12 cellular contexts compared by ENCODE assay signal in the genomic region with DNA sequence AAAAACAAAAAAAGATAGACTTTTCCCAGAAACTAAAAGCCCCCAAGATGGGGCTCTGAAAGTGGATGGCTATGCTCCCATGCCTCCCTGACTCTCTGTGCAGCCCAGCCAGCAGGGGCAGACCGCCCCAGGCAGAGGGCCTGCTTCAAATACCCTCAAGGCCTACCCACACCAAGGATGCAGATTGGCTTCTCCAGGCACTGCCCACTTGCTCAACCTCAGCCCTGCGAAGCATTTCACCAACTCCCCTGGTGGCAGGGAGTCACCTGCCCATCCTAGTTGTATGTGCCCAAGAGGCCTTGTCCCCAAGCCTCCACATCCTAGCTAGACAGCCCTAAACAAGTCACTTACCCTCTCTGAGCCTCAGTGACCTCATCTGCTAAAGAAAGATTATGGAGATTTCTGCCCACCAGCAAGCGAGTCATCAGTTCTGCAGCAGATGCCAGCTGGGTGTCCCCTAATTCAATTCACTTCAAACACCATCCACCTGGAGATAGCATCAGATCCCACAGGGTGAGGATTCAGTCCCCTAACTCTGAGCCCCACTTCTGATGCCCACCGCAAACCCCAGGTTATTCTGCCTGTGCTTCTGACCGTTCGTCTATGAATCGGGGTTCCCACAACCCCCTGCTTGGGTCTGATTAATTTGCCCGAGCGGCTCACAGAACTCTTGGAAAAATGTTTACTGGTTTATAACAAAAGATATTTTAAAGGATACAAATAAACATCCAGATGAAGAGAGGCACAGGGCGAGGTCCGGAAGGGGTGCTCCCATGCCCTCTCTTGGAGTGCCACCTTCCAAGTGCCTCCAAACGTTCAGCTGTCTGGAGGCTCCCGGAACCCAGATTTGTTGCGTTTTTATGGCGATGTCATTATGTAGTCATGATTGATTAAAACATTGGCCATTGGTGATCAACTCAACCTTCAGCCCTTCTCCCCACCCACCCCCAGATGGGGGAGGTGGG. TPM values are rescaled to one million over a fixed set of nuclear protein-coding genes. Genes with fewer than 3 reads are reported as not detected.
DNase-seq lines count a peak whose midpoint lies in the region; ATAC-seq and TF ChIP-seq lines count a peak whose summit lies in the region.
"Had no signal": no experiment of that assay in that cellular context is flagged by ENCODE, and none has a peak within 500 bp of the region (broad histone marks: within the 10 kb centered on the region; RNA-seq: fewer than 3 reads in every experiment).

No MANE protein-coding gene starts in this region.

- H3K4me1 ChIP-seq in vagina, result peaks cover 23% of the 10 kb centered on the region

- no peaks in the 10 kb centered on the region for H3K9me3 Mint-ChIP-seq in activated naive CD4-positive, alpha-beta T cell treated with anti-CD3 and anti-CD28 coated beads for 36 hours
- no peaks in the 10 kb centered on the region for H3K9me3 Mint-ChIP-seq in activated CD8-positive, alpha-beta T cell treated with anti-CD3 and anti-CD28 coated beads for 36 hours
- H3K9me3 Mint-ChIP-seq in type B pancreatic cell, result no peaks in the 10 kb centered on the region

- intact Hi-C loops in activated naive CD4-positive, alpha-beta T cell treated with anti-CD3 and anti-CD28 coated beads for 36 hours (cut with micrococcal nuclease), result no loop called here
- intact Hi-C loops in activated CD8-positive, alpha-beta T cell treated with anti-CD3 and anti-CD28 coated beads for 36 hours (cut with micrococcal nuclease), result no loop called here
- intact Hi-C loops in vagina (cut with DNase I), result no loop called here

- peaks cover 41% of the 10 kb centered on the region for H3K4me1 Mint-ChIP-seq in activated naive CD4-positive, alpha-beta T cell treated with anti-CD3 and anti-CD28 coated beads for 36 hours (ENCODE audit: low read depth)
- peaks cover 44% of the 10 kb centered on the region for H3K4me1 Mint-ChIP-seq in activated CD8-positive, alpha-beta T cell treated with anti-CD3 and anti-CD28 coated beads for 36 hours (ENCODE audit: low read depth)
- H3K4me1 Mint-ChIP-seq in type B pancreatic cell (ENCODE audit: unreplicated experiment), result peaks cover 37% of the 10 kb centered on the region

- H3K27me3 ChIP-seq in vagina, result no peaks in the 10 kb centered on the region

- H3K36me3 Mint-ChIP-seq in activated naive CD4-positive, alpha-beta T cell treated with anti-CD3 and anti-CD28 coated beads for 36 hours (ENCODE audit: low read depth), result no peaks in the 10 kb centered on the region
- no peaks in the 10 kb centered on the region for H3K36me3 Mint-ChIP-seq in activated CD8-positive, alpha-beta T cell treated with anti-CD3 and anti-CD28 coated beads for 36 hours (ENCODE audit: low read depth)
- no peaks in the 10 kb centered on the region for H3K36me3 Mint-ChIP-seq in type B pancreatic cell

- POLR2A ChIA-PET in activated CD8-positive, alpha-beta T cell treated with anti-CD3 and anti-CD28 coated beads for 36 hours (lab: Charles Lee), result interaction anchor here (1.1 kb wide), 1 partner anchor 106 kb away, joined by 3 read pairs; no protein-coding TSS in a partner anchor

- H3K36me3 ChIP-seq in vagina, result no peaks in the 10 kb centered on the region
- H3K36me3 ChIP-seq: WERI-Rb-1 had no signal

- H3K27me3 Mint-ChIP-seq in activated naive CD4-positive, alpha-beta T cell treated with anti-CD3 and anti-CD28 coated beads for 36 hours (ENCODE audit: low read depth), result no peaks in the 10 kb centered on the region
- H3K27me3 Mint-ChIP-seq in activated CD8-positive, alpha-beta T cell treated with anti-CD3 and anti-CD28 coated beads for 36 hours, result no peaks in the 10 kb centered on the region
- H3K27me3 Mint-ChIP-seq in type B pancreatic cell, result no peaks in the 10 kb centered on the region

- TF ChIP-seq CTCF in activated CD8-positive, alpha-beta T cell treated with anti-CD3 and anti-CD28 coated beads for 36 hours (IDR thresholded peaks at IDR 0.05), result no peak
- TF ChIP-seq CTCF in type B pancreatic cell (conservative IDR thresholded peaks at IDR 0.05) (no peak), vagina (IDR thresholded peaks at IDR 0.05) (no peak)

- H3K9me3 ChIP-seq in vagina, result no peaks in the 10 kb centered on the region

- peak overlapping the region; percentile 56 for H3K27ac Mint-ChIP-seq in activated naive CD4-positive, alpha-beta T cell treated with anti-CD3 and anti-CD28 coated beads for 36 hours
- peak overlapping the region; percentile 83 for H3K27ac Mint-ChIP-seq in activated CD8-positive, alpha-beta T cell treated with anti-CD3 and anti-CD28 coated beads for 36 hours
- H3K27ac Mint-ChIP-seq in type B pancreatic cell, result peak overlapping the region; percentile 41
- H3K27ac Mint-ChIP-seq: B cell had no signal

- CTCF ChIA-PET in activated naive CD4-positive, alpha-beta T cell treated with anti-CD3 and anti-CD28 coated beads for 36 hours (lab: Charles Lee), result interaction anchor here (1.1 to 1.2 kb wide), 2 partner anchors 25 to 248 kb away, joined by 3 read pairs; no protein-coding TSS in a partner anchor
- CTCF ChIA-PET in activated CD8-positive, alpha-beta T cell treated with anti-CD3 and anti-CD28 coated beads for 36 hours (lab: Charles Lee), result interaction anchor here (1.1 to 2.2 kb wide), 3 partner anchors 13 to 75 kb away, joined by 3 to 7 read pairs (median 3); no protein-coding TSS in a partner anchor

- ATAC-seq in activated CD8-positive, alpha-beta T cell treated with anti-CD3 and anti-CD28 coated beads for 36 hours, result peak; percentile 71
- no peak for ATAC-seq in left lobe of liver
- ATAC-seq: GM12878 had no signal

- H3K4me3 Mint-ChIP-seq in activated naive CD4-positive, alpha-beta T cell treated with anti-CD3 and anti-CD28 coated beads for 36 hours, result no peak overlapping the region
- H3K4me3 Mint-ChIP-seq in activated CD8-positive, alpha-beta T cell treated with anti-CD3 and anti-CD28 coated beads for 36 hours, result no peak overlapping the region
- no peak overlapping the region for H3K4me3 Mint-ChIP-seq in type B pancreatic cell
- H3K4me3 Mint-ChIP-seq: B cell had no signal

- TF ChIP-seq POLR2A in vagina (IDR thresholded peaks at IDR 0.05), result no peak

- no peak overlapping the region for H3K4me3 ChIP-seq in vagina
- H3K4me3 ChIP-seq: GM12878 had no signal

- no peak overlapping the region for H3K27ac ChIP-seq in vagina
- H3K27ac ChIP-seq: WERI-Rb-1 had no signal

- peak; percentile 41 for DNase-seq in activated naive CD4-positive, alpha-beta T cell treated with anti-CD3 and anti-CD28 coated beads for 36 hours
- no peak for DNase-seq in activated naive CD4-positive, alpha-beta T cell treated with Interleukin-2 at 50 U/mL for 16 hours
- peak; percentile 69 for DNase-seq in activated CD8-positive, alpha-beta T cell treated with anti-CD3 and anti-CD28 coated beads for 36 hours
- DNase-seq in left lobe of liver (ENCODE audit: low spot score), result peak; percentile 18
- DNase-seq in type B pancreatic cell (ENCODE audit: extremely low spot score, unreplicated experiment), result no peak
- no peak for DNase-seq in vagina (ENCODE audit: extremely low spot score in 2 of 2)
- no peak for DNase-seq in iPS-NIHi7 (ENCODE audit: extremely low spot score)
- no peak for DNase-seq in SW480 (ENCODE audit: low spot score)
- DNase-seq: NCI-H1417 treated with DMSO at 0.1 percent for 48 hours, WERI-Rb-1 had no signal

RNA-seq across cellular contexts. Expression of gene ZMIZ1, which starts 18.6 kb away (rescaled TPM):
- total RNA-seq in activated naive CD4-positive, alpha-beta T cell treated with anti-CD3 and anti-CD28 coated beads for 36 hours, result 10 to 100 TPM; 15.6 to 18.3 TPM
- 10 to 100 TPM; 46.5 to 52.2 TPM for total RNA-seq in activated CD8-positive, alpha-beta T cell treated with anti-CD3 and anti-CD28 coated beads for 36 hours
- total RNA-seq in left lobe of liver (15.0 TPM), type B pancreatic cell (ENCODE audit: low replicate concordance) (62.2 and 102 TPM in 2 replicates), vagina (61.4 TPM)

Comparison
In these comparisons a context has a peak if more than half of its experiments do, and no peak if none do; other contexts are left out.
1. DNase-seq: peak in activated naive CD4-positive, alpha-beta T cell treated with anti-CD3 and anti-CD28 coated beads for 36 hours (single experiment), activated CD8-positive, alpha-beta T cell treated with anti-CD3 and anti-CD28 coated beads for 36 hours (single experiment) and left lobe of liver (single experiment); none in activated naive CD4-positive, alpha-beta T cell treated with Interleukin-2 at 50 U/mL for 16 hours (single experiment), type B pancreatic cell (single experiment), vagina (0 of 2), iPS-NIHi7 (single experiment) and SW480 (single experiment).
2. Peak in every context shown above with its lines, with median percentiles within 50 percentile points of each other: H3K27ac Mint-ChIP-seq.